ENCODE assay signal across 11 cellular contexts in the genomic region with DNA sequence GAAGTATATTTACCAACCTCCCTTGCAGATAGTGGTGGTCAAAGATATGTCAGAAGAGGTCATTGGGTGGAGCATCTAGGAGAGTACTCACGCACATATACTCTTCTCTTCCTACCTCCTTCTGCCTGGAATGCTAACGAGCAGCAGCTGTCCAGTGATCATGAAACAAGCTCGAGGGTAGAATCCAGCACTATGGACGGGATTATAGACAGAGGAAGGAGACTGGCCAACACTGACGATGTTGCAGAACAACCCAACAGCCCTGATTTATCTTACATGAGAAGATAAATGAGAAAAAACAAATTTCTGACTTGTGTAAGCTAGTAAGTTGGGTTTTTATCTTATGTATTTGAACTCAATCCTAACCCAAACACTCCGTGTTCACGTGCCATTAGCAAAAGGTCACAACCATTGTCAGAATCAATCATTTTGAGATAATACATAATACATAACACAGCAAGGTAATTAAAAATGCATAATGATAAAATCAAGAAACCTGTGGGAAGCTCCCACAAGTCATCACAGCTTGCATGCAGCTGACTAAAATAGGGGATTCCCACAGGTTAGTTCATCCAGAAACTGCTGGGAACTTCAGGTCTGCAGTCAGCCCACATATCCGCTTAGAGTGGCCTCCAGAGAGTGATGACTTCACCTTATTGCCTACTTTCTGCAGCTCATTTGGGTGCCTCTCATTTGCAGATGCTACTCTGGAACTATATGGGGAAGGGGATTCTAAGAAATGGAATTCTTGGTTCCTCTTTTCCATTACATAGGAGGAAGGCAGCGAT. TPM values are rescaled to one million over a fixed set of nuclear protein-coding genes. Genes with fewer than 3 reads are reported as not detected.
A peak's percentile ranks its signal among the peaks of the same experiment; 100 is the strongest.
DNase-seq lines count a peak whose midpoint lies in the region; ATAC-seq and FAIRE-seq lines count a peak whose summit lies in the region.
"Had no signal": no experiment of that assay in that cellular context is flagged by ENCODE, and none has a peak within 500 bp of the region (broad histone marks: within the 10 kb centered on the region; RNA-seq: fewer than 3 reads in every experiment).

No MANE protein-coding gene starts in this region.

- peak; percentile 85 for ATAC-seq in HG02678 (IDR thresholded peaks at IDR 0.05; ENCODE audit: unreplicated experiment)
- ATAC-seq: effector memory CD8-positive, alpha-beta T cell had no signal

- H3K4me3 Mint-ChIP-seq in activated CD4-positive, alpha-beta T cell treated with anti-CD3 and anti-CD28 coated beads, Interleukin-2, amount 10 ng/mL, durations not matched to agents 24 days and 14 days, result no peak overlapping the region
- H3K4me3 Mint-ChIP-seq: effector memory CD8-positive, alpha-beta T cell; nephron had no signal

- H3K36me3 Mint-ChIP-seq in activated CD4-positive, alpha-beta T cell treated with anti-CD3 and anti-CD28 coated beads, Interleukin-2, amount 10 ng/mL, durations not matched to agents 24 days and 14 days (ENCODE audit: low read depth), result no peaks in the 10 kb centered on the region

- intact Hi-C loops in activated CD4-positive, alpha-beta T cell treated with anti-CD3 and anti-CD28 coated beads, Interleukin-2, amount 10 ng/mL, durations not matched to agents 24 days and 14 days (cut with micrococcal nuclease), result loop anchor here (1.0 to 5.0 kb wide), 6 partner anchors 12 to 193 kb away; a partner anchor contains a TSS

- H3K9me3 Mint-ChIP-seq in activated CD4-positive, alpha-beta T cell treated with anti-CD3 and anti-CD28 coated beads, Interleukin-2, amount 10 ng/mL, durations not matched to agents 24 days and 14 days, result peaks cover 15% of the 10 kb centered on the region

- H3K27ac Mint-ChIP-seq in activated CD4-positive, alpha-beta T cell treated with anti-CD3 and anti-CD28 coated beads, Interleukin-2, amount 10 ng/mL, durations not matched to agents 24 days and 14 days, result peak overlapping the region; percentile 47
- H3K27ac Mint-ChIP-seq: effector memory CD8-positive, alpha-beta T cell; nephron had no signal

- DNase-seq in activated CD4-positive, alpha-beta T cell treated with anti-CD3 and anti-CD28 coated beads, Interleukin-2, amount 10 ng/mL, durations not matched to agents 24 days and 14 days, result peak; percentile 76
- no peak for DNase-seq in activated CD4-positive, alpha-beta T cell treated with anti-CD3 and anti-CD28 coated beads for 4 hours
- DNase-seq in RCC 7860 (ENCODE audit: low spot score) (peak; percentile 46), COR-L47 (lab: John Stamatoyannopoulos, UW) (no peak), GDM1 (lab: John Stamatoyannopoulos, UW) (no peak), NAMALWA (ENCODE audit: low spot score) (no peak)
- DNase-seq in stimulated activated CD4-positive, alpha-beta T cell treated with anti-CD3 and anti-CD28 coated beads, TNF-alpha, amount 100 ng/mL, for 48 hours (ENCODE audit: low read depth in 3 of 3), result peak; percentile 21 to 38 (median 21)
- DNase-seq: effector memory CD8-positive, alpha-beta T cell; tibial artery had no signal

- H3K4me1 Mint-ChIP-seq in activated CD4-positive, alpha-beta T cell treated with anti-CD3 and anti-CD28 coated beads, Interleukin-2, amount 10 ng/mL, durations not matched to agents 24 days and 14 days, result peaks cover 21% of the 10 kb centered on the region
- H3K4me1 Mint-ChIP-seq: nephron had no signal

- H3K27me3 Mint-ChIP-seq in activated CD4-positive, alpha-beta T cell treated with anti-CD3 and anti-CD28 coated beads, Interleukin-2, amount 10 ng/mL, durations not matched to agents 24 days and 14 days, result no peaks in the 10 kb centered on the region
- H3K27me3 Mint-ChIP-seq: effector memory CD8-positive, alpha-beta T cell had no signal

- FAIRE-seq in RCC 7860 (lab: Jason Lieb, UNC), result no peak

RNA-seq across cellular contexts. Expression of a gene that starts 36.3 kb away (rescaled TPM):
- total RNA-seq in activated CD4-positive, alpha-beta T cell treated with anti-CD3 and anti-CD28 coated beads, Interleukin-2, amount 10 ng/mL, durations not matched to agents 24 days and 14 days, result 22.8 and 23.0 TPM in 2 replicates

Comparison
In these comparisons a context has a peak if more than half of its experiments do, and no peak if none do; other contexts are left out.
1. DNase-seq: peak in activated CD4-positive, alpha-beta T cell treated with anti-CD3 and anti-CD28 coated beads, Interleukin-2, amount 10 ng/mL, durations not matched to agents 24 days and 14 days (single experiment), RCC 7860 (single experiment) and stimulated activated CD4-positive, alpha-beta T cell treated with anti-CD3 and anti-CD28 coated beads, TNF-alpha, amount 100 ng/mL, for 48 hours (3 of 3); none in activated CD4-positive, alpha-beta T cell treated with anti-CD3 and anti-CD28 coated beads for 4 hours (0 of 2), COR-L47 (single experiment), GDM1 (single experiment) and NAMALWA (single experiment).